ENCODE assay signal across 10 cellular contexts in genomic region chr9:88011005-88011766, GRCh38. TPM values are rescaled to one million over a fixed set of nuclear protein-coding genes. Genes with fewer than 3 reads are reported as not detected.
DNase-seq lines count a peak whose midpoint lies in the region; ATAC-seq and TF ChIP-seq lines count a peak whose summit lies in the region.
"Had no signal": no experiment of that assay in that cellular context is flagged by ENCODE, and none has a peak within 500 bp of the region (broad histone marks: within the 10 kb centered on the region; RNA-seq: fewer than 3 reads in every experiment).

No MANE protein-coding gene starts in this region.

- POLR2A ChIA-PET in HEK293T (lab: Yijun Ruan, JAX), result no interaction called here

- H3K4me3 Mint-ChIP-seq in activated T-helper 17 cell treated with anti-CD3 and anti-CD28 coated beads, Interleukin-2, amount 50 U/mL, for 72 hours, result no peak overlapping the region

- intact Hi-C loops in posterior cingulate gyrus (cut with DNase I), result no loop called here

- H3K4me3 ChIP-seq in astrocyte of the cerebellum (ENCODE audit: low read depth, low read length), result no peak overlapping the region

- peaks cover 5% of the 10 kb centered on the region for H3K4me1 Mint-ChIP-seq in activated T-helper 17 cell treated with anti-CD3 and anti-CD28 coated beads, Interleukin-2, amount 50 U/mL, for 72 hours

- no peaks in the 10 kb centered on the region for H3K27me3 Mint-ChIP-seq in activated T-helper 17 cell treated with anti-CD3 and anti-CD28 coated beads, Interleukin-2, amount 50 U/mL, for 72 hours

- no peak for ATAC-seq in activated T-helper 17 cell treated with anti-CD3 and anti-CD28 coated beads, Interleukin-2, amount 50 U/mL, for 72 hours (replicated peaks)

- in situ Hi-C loops in ACHN (cut with HindIII; ENCODE audit: low pct_ligation_motif_present, low pct_unique_long_range_greater_than_20kb, low sequenced_read_pairs), result no loop called here
- in situ Hi-C loops in astrocyte of the cerebellum (cut with HindIII; ENCODE audit: low sequenced_read_pairs), result no loop called here

- CTCF ChIA-PET in HEK293T (lab: Yijun Ruan, JAX), result no interaction called here

- no peaks in the 10 kb centered on the region for H3K9me3 Mint-ChIP-seq in activated T-helper 17 cell treated with anti-CD3 and anti-CD28 coated beads, Interleukin-2, amount 50 U/mL, for 72 hours

- peak; percentile 45 for TF ChIP-seq CTCF in astrocyte of the cerebellum (IDR thresholded peaks at IDR 0.05; ENCODE audit: low read depth, low read length, missing control alignments)

- H3K27ac Mint-ChIP-seq in activated T-helper 17 cell treated with anti-CD3 and anti-CD28 coated beads, Interleukin-2, amount 50 U/mL, for 72 hours, result no peak overlapping the region

- H3K36me3 Mint-ChIP-seq in activated T-helper 17 cell treated with anti-CD3 and anti-CD28 coated beads, Interleukin-2, amount 50 U/mL, for 72 hours (ENCODE audit: low read depth), result no peaks in the 10 kb centered on the region

- DNase-seq in ACHN (peak; percentile 24), HEK293T (ENCODE audit: extremely low spot score) (peak; percentile 26), astrocyte of the cerebellum (ENCODE audit: low read depth) (no peak), kidney tubule cell (ENCODE audit: low spot score) (peak; percentile 10), posterior cingulate gyrus (no peak), GOT3 (lab: John Stamatoyannopoulos, UW) (no peak)
- no peak for DNase-seq in stimulated activated CD4-positive, alpha-beta T cell treated with anti-CD3 and anti-CD28 coated beads, Interleukin-2, amount 100 ng/mL, for 24 hours
- DNase-seq: dermis blood vessel endothelial cell, NCI-H510A had no signal

TF ChIP-seq in HEK293T, 16 proteins besides CTCF, POLR2A, EP300 and RAD21:
- no peak for TF ChIP-seq TARDBP (IDR thresholded peaks at IDR 0.05)
- no peak for TF ChIP-seq NFRKB (IDR thresholded peaks at IDR 0.05)
- no peak for TF ChIP-seq FOXK2 (IDR thresholded peaks at IDR 0.05)
- TF ChIP-seq L3MBTL2 (conservative IDR thresholded peaks at IDR 0.05), result no peak
- no peak for TF ChIP-seq SP1 (IDR thresholded peaks at IDR 0.05)
- no peak for TF ChIP-seq HDGF (IDR thresholded peaks at IDR 0.05; ENCODE audit: borderline replicate concordance)
- TF ChIP-seq LEF1 (IDR thresholded peaks at IDR 0.05; ENCODE audit: borderline replicate concordance), result no peak
- no peak for TF ChIP-seq SUZ12 (IDR thresholded peaks at IDR 0.05)
- no peak for TF ChIP-seq ARNT (IDR thresholded peaks at IDR 0.05)
- no peak for TF ChIP-seq BHLHE40 (IDR thresholded peaks at IDR 0.05; ENCODE audit: borderline replicate concordance)

RNA-seq across cellular contexts. Expression of gene CDK20, which starts 36.9 kb away (rescaled TPM):
- 1 to 10 TPM; 1.2 to 1.4 TPM for total RNA-seq in activated T-helper 17 cell treated with anti-CD3 and anti-CD28 coated beads, Interleukin-2, amount 50 U/mL, for 72 hours

Comparison
In these comparisons a context has a peak if more than half of its experiments do, and no peak if none do; other contexts are left out.
1. DNase-seq: peak in ACHN (single experiment), HEK293T (single experiment) and kidney tubule cell (single experiment); none in astrocyte of the cerebellum (single experiment), posterior cingulate gyrus (0 of 10), GOT3 (single experiment) and stimulated activated CD4-positive, alpha-beta T cell treated with anti-CD3 and anti-CD28 coated beads, Interleukin-2, amount 100 ng/mL, for 24 hours (0 of 2).